24 cellular contexts compared by ENCODE assay signal in the genomic region with DNA sequence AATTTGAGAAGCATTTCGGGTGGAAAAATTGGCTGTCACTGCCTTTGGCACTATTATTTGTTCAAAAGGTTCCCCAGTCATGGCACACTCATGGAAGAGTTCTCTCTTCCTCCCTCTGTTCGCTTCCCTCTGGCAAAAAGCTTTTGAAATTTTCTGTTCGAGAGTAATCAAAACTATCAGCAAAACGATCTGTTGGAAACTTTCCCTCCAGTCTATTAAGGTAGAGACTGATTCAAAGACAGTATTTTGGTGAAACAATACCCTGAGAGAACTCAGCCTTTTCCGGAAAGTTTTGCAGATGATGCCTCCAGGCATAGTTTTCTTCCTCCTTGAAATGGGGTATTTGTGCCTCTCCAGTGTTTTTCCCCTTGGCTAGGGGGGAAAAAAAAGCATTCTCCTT. TPM values are rescaled to one million over a fixed set of nuclear protein-coding genes. Genes with fewer than 3 reads are reported as not detected.
A peak's percentile ranks its signal among the peaks of the same experiment; 100 is the strongest.
DNase-seq lines count a peak whose midpoint lies in the region; ATAC-seq and TF ChIP-seq lines count a peak whose summit lies in the region.
"Had no signal": no experiment of that assay in that cellular context is flagged by ENCODE, and none has a peak within 500 bp of the region (broad histone marks: within the 10 kb centered on the region; RNA-seq: fewer than 3 reads in every experiment).

No MANE protein-coding gene starts in this region.

- H3K4me3 ChIP-seq in ACC112 (ENCODE audit: low read depth, low read length) (no peak overlapping the region), PC-9 (no peak overlapping the region), mammary epithelial cell (replicated peaks in 1 of 3; ENCODE audit: insufficient read depth in 1 of 3, low read depth in 2 of 3, low read length in 3 of 3) (peak overlapping the region in 1 of 3 experiments; percentile 4)

- no peak overlapping the region for H3K4me3 Mint-ChIP-seq in osteocyte (ENCODE audit: unreplicated experiment)
- H3K4me3 Mint-ChIP-seq in activated CD8-positive, alpha-beta T cell treated with anti-CD3 and anti-CD28 coated beads, Interleukin-2, amount 10 ng/mL, durations not matched to agents 7 days and 5 days, result no peak overlapping the region
- H3K4me3 Mint-ChIP-seq: CD8-positive, alpha-beta T cell had no signal

- no peak for ATAC-seq in activated CD8-positive, alpha-beta T cell treated with anti-CD3 and anti-CD28 coated beads, Interleukin-2, amount 10 ng/mL, durations not matched to agents 7 days and 5 days
- ATAC-seq: CD8-positive, alpha-beta T cell had no signal

- H2AFZ ChIP-seq in ACC112 (ENCODE audit: low read length, unreplicated experiment) (peak overlapping the region; percentile 41), PC-9 (peak overlapping the region; percentile 52; the same call in 1 of the 2 replicates), mammary epithelial cell (ENCODE audit: low read depth, low read length) (peak overlapping the region; percentile 90)

- peaks cover 9% of the 10 kb centered on the region for H3K79me2 ChIP-seq in ACC112 (ENCODE audit: control insufficient read depth, insufficient read depth, low read length, unreplicated experiment)
- peaks cover 7% of the 10 kb centered on the region for H3K79me2 ChIP-seq in PC-9 (ENCODE audit: low read depth)
- H3K79me2 ChIP-seq in mammary epithelial cell (ENCODE audit: insufficient read depth, low read length), result peaks cover 16% of the 10 kb centered on the region

- H3F3A ChIP-seq in PC-9 (ENCODE audit: insufficient read depth, low read depth), result peaks cover 3% of the 10 kb centered on the region; the same call in 1 of the 2 replicates

- H3K36me3 ChIP-seq in ACC112 (ENCODE audit: insufficient read depth, low read length) (no peaks in the 10 kb centered on the region), PC-9 (ENCODE audit: low read depth) (no peaks in the 10 kb centered on the region), mammary epithelial cell (ENCODE audit: insufficient read depth, low read length) (no peaks in the 10 kb centered on the region)

- POLR2A ChIA-PET in PC-9 (lab: Charles Lee; ENCODE audit: unreplicated experiment), result no interaction called here
- POLR2A ChIA-PET in activated CD8-positive, alpha-beta T cell treated with anti-CD3 and anti-CD28 coated beads, Interleukin-2, amount 10 ng/mL, durations not matched to agents 7 days and 5 days (lab: Charles Lee), result no interaction called here

- H3K9me2 ChIP-seq in PC-9 (ENCODE audit: insufficient read depth), result no peaks in the 10 kb centered on the region

- no peaks in the 10 kb centered on the region for H3K36me3 Mint-ChIP-seq in osteocyte (ENCODE audit: unreplicated experiment)
- peaks cover 6% of the 10 kb centered on the region for H3K36me3 Mint-ChIP-seq in activated CD8-positive, alpha-beta T cell treated with anti-CD3 and anti-CD28 coated beads, Interleukin-2, amount 10 ng/mL, durations not matched to agents 7 days and 5 days (ENCODE audit: low read depth)
- H3K36me3 Mint-ChIP-seq: CD8-positive, alpha-beta T cell had no signal

- TF ChIP-seq CTCF in PC-9 (conservative IDR thresholded peaks at IDR 0.05), result no peak
- TF ChIP-seq CTCF in mammary epithelial cell (conservative IDR thresholded peaks at IDR 0.05 in 1 of 2, IDR thresholded peaks at IDR 0.05 in 1 of 2; ENCODE audit: extremely low read depth in 1 of 2, insufficient read depth in 1 of 2, low read depth in 1 of 2, low read length in 2 of 2), result no peak
- no peak for TF ChIP-seq CTCF in osteocyte (IDR thresholded peaks at IDR 0.05)

- H3K4me1 Mint-ChIP-seq in osteocyte (ENCODE audit: unreplicated experiment), result peaks cover 20% of the 10 kb centered on the region
- H3K4me1 Mint-ChIP-seq in activated CD8-positive, alpha-beta T cell treated with anti-CD3 and anti-CD28 coated beads, Interleukin-2, amount 10 ng/mL, durations not matched to agents 7 days and 5 days (ENCODE audit: low read depth), result peaks cover 10% of the 10 kb centered on the region

- no peak overlapping the region for H3K27ac ChIP-seq in ACC112 (ENCODE audit: low read depth, low read length)
- no peak overlapping the region for H3K27ac ChIP-seq in PC-9
- no peak overlapping the region for H3K27ac ChIP-seq in mammary epithelial cell (ENCODE audit: insufficient read depth, low read depth, low read length)
- H3K27ac ChIP-seq: KMS-11 had no signal

- peak overlapping the region; percentile 31 for H3K27ac Mint-ChIP-seq in osteocyte (ENCODE audit: unreplicated experiment)
- H3K27ac Mint-ChIP-seq in activated CD8-positive, alpha-beta T cell treated with anti-CD3 and anti-CD28 coated beads, Interleukin-2, amount 10 ng/mL, durations not matched to agents 7 days and 5 days, result no peak overlapping the region
- H3K27ac Mint-ChIP-seq: CD8-positive, alpha-beta T cell had no signal

- in situ Hi-C loops in mammary epithelial cell (cut with MboI; ENCODE audit: low sequenced_read_pairs in 2 of 2), result no loop called here

- dilution Hi-C loops in mammary epithelial cell (cut with HindIII; ENCODE audit: low sequenced_read_pairs), result no loop called here

- H3K27me3 Mint-ChIP-seq in osteocyte (ENCODE audit: unreplicated experiment), result no peaks in the 10 kb centered on the region
- peaks cover 16% of the 10 kb centered on the region for H3K27me3 Mint-ChIP-seq in activated CD8-positive, alpha-beta T cell treated with anti-CD3 and anti-CD28 coated beads, Interleukin-2, amount 10 ng/mL, durations not matched to agents 7 days and 5 days (ENCODE audit: low read depth)

- H3K9ac ChIP-seq in mammary epithelial cell (ENCODE audit: insufficient read depth, low read length), result no peak overlapping the region
- H3K9ac ChIP-seq: KMS-11 had no signal

- BruUV-seq in PC-9 (replicated peaks; lab: Mats Ljungman, UMichigan), result no TSS peak
- BruUV-seq in mammary epithelial cell (replicated peaks; lab: Mats Ljungman, UMichigan), result no TSS peak

- WGBS in mammary epithelial cell (ENCODE audit: low coverage, missing lambda C conversion rate), result 2% methylated on average over 5 of the region's 5 CpGs

- H3K9me3 ChIP-seq in PC-9 (ENCODE audit: insufficient read depth, low read depth) (0 out of 2 replicates have a peak, but pooled peaks cover 5% of the 10 kb centered on the region), mammary epithelial cell (replicated peaks; ENCODE audit: insufficient read depth, low read length) (no peaks in the 10 kb centered on the region)

- intact Hi-C loops in PC-9 (cut with micrococcal nuclease; ENCODE audit: unreplicated experiment), result no loop called here
- intact Hi-C loops in mammary epithelial cell (cut with micrococcal nuclease), result no loop called here

- H4K20me1 ChIP-seq in PC-9 (ENCODE audit: insufficient read depth) (no peaks in the 10 kb centered on the region), mammary epithelial cell (ENCODE audit: insufficient read depth, low read length) (no peaks in the 10 kb centered on the region)

- H3K4me2 ChIP-seq in PC-9 (no peak overlapping the region), mammary epithelial cell (ENCODE audit: insufficient read depth, low read depth, low read length) (peak overlapping the region; percentile 71)
- H3K4me2 ChIP-seq: KMS-11 had no signal

- no peaks in the 10 kb centered on the region for H3K4me1 ChIP-seq in ACC112 (ENCODE audit: control insufficient read depth, insufficient read depth, low read length, unreplicated experiment)
- H3K4me1 ChIP-seq in PC-9 (replicated peaks; ENCODE audit: insufficient read depth), result no peaks in the 10 kb centered on the region
- H3K4me1 ChIP-seq in mammary epithelial cell (ENCODE audit: insufficient read depth, low read length), result peaks cover 27% of the 10 kb centered on the region

- H3K27me3 ChIP-seq in ACC112 (ENCODE audit: insufficient read depth, low read length) (no peaks in the 10 kb centered on the region), PC-9 (ENCODE audit: insufficient read depth, low read depth) (no peaks in the 10 kb centered on the region), mammary epithelial cell (ENCODE audit: insufficient read depth, low read length) (no peaks in the 10 kb centered on the region)

- no peaks in the 10 kb centered on the region for H3K9me3 Mint-ChIP-seq in osteocyte (ENCODE audit: unreplicated experiment)
- H3K9me3 Mint-ChIP-seq in activated CD8-positive, alpha-beta T cell treated with anti-CD3 and anti-CD28 coated beads, Interleukin-2, amount 10 ng/mL, durations not matched to agents 7 days and 5 days (ENCODE audit: insufficient read depth), result no peaks in the 10 kb centered on the region
- H3K9me3 Mint-ChIP-seq: CD8-positive, alpha-beta T cell had no signal

- DNase-seq in PC-9 (no peak), mammary epithelial cell (peak; percentile 14), osteocyte (ENCODE audit: extremely low spot score, unreplicated experiment) (no peak), NCI-H748 treated with DMSO at 0.1 percent for 48 hours (lab: John Stamatoyannopoulos, UW) (no peak)
- DNase-seq in activated CD4-positive, alpha-beta T cell treated with anti-CD3 and anti-CD28 coated beads for 4 hours, result no peak
- no peak for DNase-seq in activated CD8-positive, alpha-beta T cell treated with anti-CD3 and anti-CD28 coated beads, Interleukin-2, amount 10 ng/mL, durations not matched to agents 7 days and 5 days
- DNase-seq: 8988T; AML-193; C1 segment of cervical spinal cord; CD8-positive, alpha-beta T cell; DMS153; GOT3; HCEC 1CT; IMR-90; MV-4-11; NCI-H1105 treated with DMSO at 0.1 percent for 48 hours; NCI-H1694; NCI-H2081; NCI-H2171 treated with DMSO at 0.1 percent for 48 hours; NCI-H524 treated with DMSO at 0.1 percent for 48 hours; SHP77 had no signal

- CTCF ChIA-PET in PC-9 (lab: Charles Lee) (no interaction called here), mammary epithelial cell (lab: Charles Lee; ENCODE audit: low non-redundant PET) (interaction anchor here (0.7 kb wide), 1 partner anchor 12 kb away, joined by 4 read pairs; no protein-coding TSS in a partner anchor)
- CTCF ChIA-PET in activated CD8-positive, alpha-beta T cell treated with anti-CD3 and anti-CD28 coated beads, Interleukin-2, amount 10 ng/mL, durations not matched to agents 7 days and 5 days (lab: Charles Lee), result no interaction called here

RNA-seq across cellular contexts. Expression of gene LPAR1, which starts 3.6 kb away (rescaled TPM):
- total RNA-seq in PC-9 (2021), result 8.9 and 11.8 TPM in 2 replicates
- 10 to 100 TPM; 20.4 to 20.8 TPM for total RNA-seq in mammary epithelial cell
- polyA plus RNA-seq in mammary epithelial cell, result 29.7 TPM
- 66.6 TPM for polyA minus RNA-seq in mammary epithelial cell
- total RNA-seq in osteocyte, result 119 and 120 TPM in 2 replicates
- not detected for total RNA-seq in activated CD8-positive, alpha-beta T cell treated with anti-CD3 and anti-CD28 coated beads, Interleukin-2, amount 10 ng/mL, durations not matched to agents 7 days and 5 days
- total RNA-seq: CD8-positive, alpha-beta T cell; OCI-LY7 had no signal
